In genomic region chr9:96852676-96853075, GRCh38 we compare ENCODE assay signal across 10 cellular contexts. TPM values are rescaled to one million over a fixed set of nuclear protein-coding genes. Genes with fewer than 3 reads are reported as not detected.
DNase-seq lines count a peak whose midpoint lies in the region; ATAC-seq, FAIRE-seq and TF ChIP-seq lines count a peak whose summit lies in the region.
"Had no signal": no experiment of that assay in that cellular context is flagged by ENCODE, and none has a peak within 500 bp of the region (broad histone marks: within the 10 kb centered on the region; RNA-seq: fewer than 3 reads in every experiment).

No MANE protein-coding gene starts in this region.

- CTCF ChIA-PET in CD8-positive, alpha-beta memory T cell (lab: Charles Lee), result no interaction called here
- CTCF ChIA-PET in K562 (lab: Yijun Ruan, JAX; ENCODE audit: low intra/inter-chr PET ratio), result no interaction called here

- in situ Hi-C loops in K562 (cut with MboI), result loop anchor here (10.0 kb wide), 2 partner anchors 562 to 752 kb away; partner anchors contain the start of gene TDRD7

- no peaks in the 10 kb centered on the region for H3K9me3 ChIP-seq in CD8-positive, alpha-beta memory T cell (ENCODE audit: low read length)
- H3K9me3 ChIP-seq in K562 (replicated peaks; ENCODE audit: control insufficient read depth, insufficient read depth, low read depth, low read length), result no peaks in the 10 kb centered on the region

- intact Hi-C loops in K562 (cut with micrococcal nuclease), result loop anchor here (5.0 to 10.0 kb wide), 3 partner anchors 75 to 382 kb away; partner anchors contain the start of gene ZNF510

- H3K27me3 ChIP-seq in CD8-positive, alpha-beta memory T cell (ENCODE audit: insufficient read depth, low read length, poor library complexity, severe bottlenecking), result no peaks in the 10 kb centered on the region
- H3K27me3 ChIP-seq in K562 (ENCODE audit: control insufficient read depth in 2 of 2, insufficient read depth in 2 of 2, low read length in 2 of 2), result no peaks in the 10 kb centered on the region

- POLR2A ChIA-PET in CD8-positive, alpha-beta memory T cell (lab: Charles Lee), result no interaction called here
- POLR2A ChIA-PET in K562 (lab: Yijun Ruan, JAX), result no interaction called here

- peaks cover 58 to 75% (median 71%) of the 10 kb centered on the region in 3 donors for H3K4me1 Mint-ChIP-seq in CD8-positive, alpha-beta memory T cell
- H3K4me1 Mint-ChIP-seq in nephron progenitor cell, result peaks cover 37% of the 10 kb centered on the region

- H3K9ac ChIP-seq in K562 (ENCODE audit: insufficient read depth in 1 of 2, low read depth in 2 of 2, low read length in 2 of 2), result peak overlapping the region in 1 of 2 experiments; percentile 90; a peak in 1 of 4 replicates

- 63% methylated on average over 4 of the region's 4 CpGs for WGBS in K562 (ENCODE audit: insufficient coverage, low coverage, missing lambda C conversion rate)

- H3K4me3 ChIP-seq in CD8-positive, alpha-beta memory T cell (ENCODE audit: low read length), result peak overlapping the region; percentile 78
- H3K4me3 ChIP-seq in K562, result peak overlapping the region; percentile 70; the same call in 1 of the 2 replicates

- peaks cover 2 to 6% of the 10 kb centered on the region in 2 donors for H3K27me3 Mint-ChIP-seq in CD8-positive, alpha-beta memory T cell
- H3K27me3 Mint-ChIP-seq in nephron progenitor cell (ENCODE audit: low read depth, poor library complexity), result peaks cover 8% of the 10 kb centered on the region

- H3K36me3 ChIP-seq in CD8-positive, alpha-beta memory T cell (ENCODE audit: insufficient read depth, low read length), result no peaks in the 10 kb centered on the region
- no peaks in the 10 kb centered on the region for H3K36me3 ChIP-seq in K562 (ENCODE audit: control insufficient read depth, insufficient read depth, low read length)

- TF ChIP-seq CTCF in K562 (IDR thresholded peaks at IDR 0.05 in 2 of 3, conservative IDR thresholded peaks at IDR 0.05 in 1 of 3; ENCODE audit: insufficient read depth in 2 of 3, low read depth in 1 of 3, low read length in 3 of 3) (no peak), nephron progenitor cell (IDR thresholded peaks at IDR 0.05) (no peak)

- TF ChIP-seq EP300 in K562 (IDR thresholded peaks at IDR 0.05; ENCODE audit: low read length), result no peak

- peak overlapping the region; percentile 96 for H3K4me2 ChIP-seq in K562 (ENCODE audit: insufficient read depth, low read length)

- FAIRE-seq in K562 (lab: Jason Lieb, UNC), result no peak
- no peak for FAIRE-seq in urothelium cell line (lab: Jason Lieb, UNC)

- peaks cover 33% of the 10 kb centered on the region for H3K4me1 ChIP-seq in CD8-positive, alpha-beta memory T cell (ENCODE audit: insufficient read depth, low read length)
- peaks cover 9 to 22% of the 10 kb centered on the region in 2 experiments for H3K4me1 ChIP-seq in K562 (replicated peaks in 1 of 2; ENCODE audit: control insufficient read depth in 2 of 2, insufficient read depth in 2 of 2, low read length in 2 of 2)

- no peaks in the 10 kb centered on the region for H3K9me3 Mint-ChIP-seq in CD8-positive, alpha-beta memory T cell
- peaks cover 41% of the 10 kb centered on the region for H3K9me3 Mint-ChIP-seq in nephron progenitor cell

- BruUV-seq in K562 (replicated peaks; lab: Mats Ljungman, UMichigan), result no TSS peak

- peaks cover 0 to 12% (median 8%) of the 10 kb centered on the region in 3 donors for H3K36me3 Mint-ChIP-seq in CD8-positive, alpha-beta memory T cell
- peaks cover 54% of the 10 kb centered on the region for H3K36me3 Mint-ChIP-seq in nephron progenitor cell (ENCODE audit: low read depth)

- no peak for DNase-seq in CD8-positive, alpha-beta memory T cell
- DNase-seq in M059J (ENCODE audit: low read depth) (peak; percentile 67), K562 (ENCODE audit: extremely low read depth in 1 of 4, low spot score in 3 of 4) (no peak), nephron progenitor cell (no peak), urothelium cell line (ENCODE audit: low spot score) (no peak)

- H3K27ac ChIP-seq in CD8-positive, alpha-beta memory T cell (ENCODE audit: low read depth, low read length), result no peak overlapping the region
- no peak overlapping the region for H3K27ac ChIP-seq in K562 (ENCODE audit: extremely low read depth, low read depth, low read length)
- H3K27ac ChIP-seq: epithelial cell of prostate had no signal

- ATAC-seq in K562, result no peak
- ATAC-seq in GM19351 (IDR thresholded peaks at IDR 0.05; ENCODE audit: unreplicated experiment), result no peak
- ATAC-seq in GM18511 (IDR thresholded peaks at IDR 0.05; ENCODE audit: unreplicated experiment), result no peak
- ATAC-seq in GM21515 (IDR thresholded peaks at IDR 0.05; ENCODE audit: unreplicated experiment), result no peak
- ATAC-seq: left lobe of liver had no signal

- TF ChIP-seq RAD21 in K562 (CRISPR knock-in tag; conservative IDR thresholded peaks at IDR 0.05 in 1 of 2, IDR thresholded peaks at IDR 0.05 in 1 of 2), result no peak

- H3K79me2 ChIP-seq in K562 (ENCODE audit: control insufficient read depth, insufficient read depth, low read length), result peaks cover 32% of the 10 kb centered on the region

- no peaks in the 10 kb centered on the region for H3K9me1 ChIP-seq in K562 (ENCODE audit: control insufficient read depth, insufficient read depth, low read length)

- no peak for TF ChIP-seq POLR2A in K562 (conservative IDR thresholded peaks at IDR 0.05)

- H3K27ac Mint-ChIP-seq in CD8-positive, alpha-beta memory T cell, result peak overlapping the region in 3 of 8 donors; percentile 14 to 40 (median 30)
- no peak overlapping the region for H3K27ac Mint-ChIP-seq in nephron progenitor cell

- no peaks in the 10 kb centered on the region for H4K20me1 ChIP-seq in K562 (replicated peaks; ENCODE audit: control insufficient read depth, insufficient read depth, low read length)

- no peak overlapping the region for H2AFZ ChIP-seq in K562 (ENCODE audit: low read depth, low read length)

- peak overlapping the region; percentile 93 to 100 (median 100) for H3K4me3 Mint-ChIP-seq in CD8-positive, alpha-beta memory T cell
- H3K4me3 Mint-ChIP-seq in nephron progenitor cell, result peak overlapping the region; percentile 99

TF ChIP-seq in K562, 482 proteins besides CTCF, POLR2A, EP300 and RAD21:
- no peak for TF ChIP-seq HMGN3 (IDR thresholded peaks at IDR 0.05; ENCODE audit: borderline replicate concordance, extremely low read depth, insufficient read length, low read depth, low read length)

RNA-seq across cellular contexts. Expression of gene ZNF782, which starts 1.6 kb away (rescaled TPM):
- 1 to 10 TPM; 4.2 to 6.5 TPM for total RNA-seq in CD8-positive, alpha-beta memory T cell
- 2.5 TPM for polyA plus RNA-seq in CD8-positive, alpha-beta memory T cell
- 2.0 and 3.9 TPM in 2 replicates for total RNA-seq in M059J (2014; rRNA removed; shearing (Covaris generic))
- 4.7 and 25.6 TPM in 2 replicates for total RNA-seq in K562 (2011; cell fraction: chromatin; rRNA removed; ENCODE audit: low replicate concordance)
- 3.8 and 6.7 TPM in 2 replicates for total RNA-seq in K562 (2011; cell fraction: nucleolus; rRNA removed)
- total RNA-seq in K562 (2011; cell fraction: nucleoplasm; rRNA removed), result 7.1 and 7.6 TPM in 2 replicates
- 4.3 and 5.1 TPM in 2 replicates for total RNA-seq in K562 (2014; rRNA removed)
- total RNA-seq in K562 (2014; rRNA removed; fragmentation: Illumina TruSeq; extraction: Trizol), result 6.0 and 6.4 TPM in 2 replicates
- total RNA-seq in K562 (2015; rRNA removed; fragmentation: Illumina TruSeq; extraction: Trizol), result 7.1 and 8.8 TPM in 2 replicates
- 4.5 and 4.9 TPM in 2 replicates for total RNA-seq in K562 (2021)
- 4.5 and 4.6 TPM in 2 replicates for polyA plus RNA-seq in K562 (2011; rRNA removed)
- polyA plus RNA-seq in K562 (2011; cell fraction: cytosol; rRNA removed), result 1.0 and 1.2 TPM in 2 replicates
- polyA plus RNA-seq in K562 (2011; cell fraction: nucleus; rRNA removed), result 7.1 and 9.6 TPM in 2 replicates
- 2.4 and 3.2 TPM in 2 replicates for polyA plus RNA-seq in K562 (2012)
- polyA plus RNA-seq in K562 (2014; fragmentation: Illumina TruSeq; extraction: Trizol), result 3.9 and 4.2 TPM in 2 replicates
- polyA plus RNA-seq in K562 (2014; fragmentation: Nextera tagmentation; extraction: Ambion mirVana), result under 1 TPM; 0.38 to 0.55 TPM
- 3.2 and 5.3 TPM in 2 replicates for polyA plus RNA-seq in K562 (2014; rRNA removed)
- polyA minus RNA-seq in K562 (2011; rRNA and poly(A)+ RNA removed), result 7.2 and 12.4 TPM in 2 replicates
- polyA minus RNA-seq in K562 (2011; cell fraction: cytosol; rRNA and poly(A)+ RNA removed), result 1.4 and 3.0 TPM in 2 replicates
- polyA minus RNA-seq in K562 (2011; cell fraction: nucleus; rRNA and poly(A)+ RNA removed), result 6.1 and 11.3 TPM in 2 replicates
